Comparison of ENCODE assay signal across 18 cellular contexts in genomic region chr18:53785811-53786210, GRCh38.
DNase-seq lines count a peak whose midpoint lies in the region; ATAC-seq and TF ChIP-seq lines count a peak whose summit lies in the region.
"Had no signal": no experiment of that assay in that cellular context is flagged by ENCODE, and none has a peak within 500 bp of the region (broad histone marks: within the 10 kb centered on the region; RNA-seq: fewer than 3 reads in every experiment).

No MANE protein-coding gene starts in this region.

- no peaks in the 10 kb centered on the region for H3F3A ChIP-seq in GM23338 (replicated peaks; ENCODE audit: low read depth)

- no peak overlapping the region for H3K18ac ChIP-seq in mesendoderm (ENCODE audit: low read length)

- no peak overlapping the region for H4K8ac ChIP-seq in mesendoderm (ENCODE audit: low read depth, low read length)

- H4K20me1 ChIP-seq in GM23338 (replicated peaks; ENCODE audit: insufficient read depth) (no peaks in the 10 kb centered on the region), Karpas-422 (ENCODE audit: insufficient read depth, low read depth, low read length) (no peaks in the 10 kb centered on the region)

- H3K9me3 ChIP-seq in BE2C (no peaks in the 10 kb centered on the region), Karpas-422 (ENCODE audit: low read length) (no peaks in the 10 kb centered on the region)
- H3K9me3 ChIP-seq: A549, HAP-1 had no signal

- no peaks in the 10 kb centered on the region for H3K79me1 ChIP-seq in mesendoderm (ENCODE audit: low read length)

- H3K9me3 Mint-ChIP-seq in GM23338: no peaks in the 10 kb centered on the region
- H3K9me3 Mint-ChIP-seq in activated CD4-positive, alpha-beta memory T cell treated with anti-CD3 and anti-CD28 coated beads for 36 hours: no peaks in the 10 kb centered on the region

- no peaks in the 10 kb centered on the region for H3K4me1 Mint-ChIP-seq in GM23338
- H3K4me1 Mint-ChIP-seq in activated CD4-positive, alpha-beta memory T cell treated with anti-CD3 and anti-CD28 coated beads for 36 hours (ENCODE audit: low read depth): no peaks in the 10 kb centered on the region
- H3K4me1 Mint-ChIP-seq: CD14-positive monocyte had no signal

- no peak overlapping the region for H2AK5ac ChIP-seq in mesendoderm (ENCODE audit: low read length)

- no peak overlapping the region for H4K5ac ChIP-seq in mesendoderm (ENCODE audit: low read length)

- no peak overlapping the region for H3K4ac ChIP-seq in mesendoderm (ENCODE audit: low read depth, low read length)

- H3K56ac ChIP-seq in mesendoderm (ENCODE audit: low read length): no peak overlapping the region

- CTCF ChIA-PET in activated CD4-positive, alpha-beta memory T cell treated with anti-CD3 and anti-CD28 coated beads for 36 hours (lab: Charles Lee): no interaction called here

- no peak overlapping the region for H2BK15ac ChIP-seq in mesendoderm (replicated peaks; ENCODE audit: low read depth)

- H2AFZ ChIP-seq in GM23338 (peak overlapping the region; percentile 3; the same call in 1 of the 2 replicates), Karpas-422 (ENCODE audit: low read length) (no peak overlapping the region)

- POLR2A ChIA-PET in activated CD4-positive, alpha-beta memory T cell treated with anti-CD3 and anti-CD28 coated beads for 36 hours (lab: Charles Lee): no interaction called here

- no peaks in the 10 kb centered on the region for H3K27me3 Mint-ChIP-seq in GM23338 (ENCODE audit: insufficient read depth, low read depth, poor library complexity)
- H3K27me3 Mint-ChIP-seq in activated CD4-positive, alpha-beta memory T cell treated with anti-CD3 and anti-CD28 coated beads for 36 hours: no peaks in the 10 kb centered on the region

- H3K4me1 ChIP-seq in GM23338 (ENCODE audit: insufficient read depth) (no peaks in the 10 kb centered on the region), BE2C (no peaks in the 10 kb centered on the region), Karpas-422 (ENCODE audit: low read length) (no peaks in the 10 kb centered on the region), mesendoderm (ENCODE audit: control insufficient read depth, low read depth, low read length) (no peaks in the 10 kb centered on the region)
- H3K4me1 ChIP-seq: A549, HAP-1 had no signal

- no peak overlapping the region for H2BK120ac ChIP-seq in mesendoderm (ENCODE audit: low read depth, low read length)

- H3K27me3 ChIP-seq in GM23338 (ENCODE audit: insufficient read depth) (no peaks in the 10 kb centered on the region), BE2C (no peaks in the 10 kb centered on the region), Karpas-422 (ENCODE audit: low read length) (no peaks in the 10 kb centered on the region), mesendoderm (ENCODE audit: insufficient read depth, low read length, poor library complexity) (no peaks in the 10 kb centered on the region)

- H3K9ac ChIP-seq in Karpas-422 (ENCODE audit: low read length) (no peak overlapping the region), mesendoderm (ENCODE audit: low read length) (no peak overlapping the region)

- H3K27ac Mint-ChIP-seq in GM23338: no peak overlapping the region
- no peak overlapping the region for H3K27ac Mint-ChIP-seq in activated CD4-positive, alpha-beta memory T cell treated with anti-CD3 and anti-CD28 coated beads for 36 hours
- H3K27ac Mint-ChIP-seq: CD14-positive monocyte; CD8-positive, alpha-beta T cell had no signal

- no peaks in the 10 kb centered on the region for H3K36me3 Mint-ChIP-seq in GM23338 (ENCODE audit: low read depth)
- H3K36me3 Mint-ChIP-seq in activated CD4-positive, alpha-beta memory T cell treated with anti-CD3 and anti-CD28 coated beads for 36 hours: no peaks in the 10 kb centered on the region
- H3K36me3 Mint-ChIP-seq: CD14-positive monocyte; CD8-positive, alpha-beta T cell had no signal

- TF ChIP-seq CTCF in GM23338 (conservative IDR thresholded peaks at IDR 0.05; ENCODE audit: low read depth in 2 of 2): no peak
- TF ChIP-seq CTCF in BE2C (IDR thresholded peaks at IDR 0.05; ENCODE audit: low read depth, low read length): no peak

- H3K27ac ChIP-seq in GM23338 (ENCODE audit: low read depth) (no peak overlapping the region), Karpas-422 (ENCODE audit: low read length) (no peak overlapping the region), mesendoderm (ENCODE audit: low read depth, low read length) (no peak overlapping the region)
- H3K27ac ChIP-seq: A549, HL-60 had no signal

- H3K36me3 ChIP-seq in GM23338 (ENCODE audit: insufficient read depth) (no peaks in the 10 kb centered on the region), BE2C (no peaks in the 10 kb centered on the region), Karpas-422 (ENCODE audit: insufficient read depth, low read length) (no peaks in the 10 kb centered on the region), mesendoderm (ENCODE audit: control insufficient read depth, insufficient read depth, low read length) (no peaks in the 10 kb centered on the region)
- H3K36me3 ChIP-seq: HAP-1 had no signal

- H3K4me3 ChIP-seq in GM23338 (no peak overlapping the region), BE2C (ENCODE audit: low read depth, low read length) (no peak overlapping the region), Karpas-422 (ENCODE audit: low read length) (no peak overlapping the region), mesendoderm (ENCODE audit: low read length) (no peak overlapping the region)
- H3K4me3 ChIP-seq: A549, HAP-1, K562 had no signal

- ATAC-seq in GM23338 (no peak), HG03159 (IDR thresholded peaks at IDR 0.05; ENCODE audit: unreplicated experiment) (peak; percentile 35)
- ATAC-seq: A549; CD8-positive, alpha-beta T cell; K562 had no signal

- H3K9me2 ChIP-seq in GM23338 (ENCODE audit: insufficient read depth) (no peaks in the 10 kb centered on the region), Karpas-422 (replicated peaks; ENCODE audit: insufficient read depth, low read length) (no peaks in the 10 kb centered on the region)

- intact Hi-C loops in activated CD4-positive, alpha-beta memory T cell treated with anti-CD3 and anti-CD28 coated beads for 36 hours (cut with micrococcal nuclease): no loop called here

- DNase-seq in GM23338 (ENCODE audit: low spot score) (no peak), OCI-M1 (lab: John Stamatoyannopoulos, UW) (peak; percentile 56), BE2C (no peak), Karpas-422 (no peak), mesendoderm (no peak)
- no peak for DNase-seq in activated CD4-positive, alpha-beta memory T cell treated with anti-CD3 and anti-CD28 coated beads for 36 hours
- DNase-seq: CD8-positive, alpha-beta T cell; COR-L47; DMS153; DMS79 treated with DMSO at 0.1 percent for 48 hours; EL; Kasumi-1 had no signal

- no peak overlapping the region for H3K4me2 ChIP-seq in GM23338
- no peak overlapping the region for H3K4me2 ChIP-seq in Karpas-422 (ENCODE audit: low read depth, low read length, poor library complexity, severe bottlenecking)
- no peak overlapping the region for H3K4me2 ChIP-seq in mesendoderm (ENCODE audit: low read length)
- H3K4me2 ChIP-seq: A549 had no signal

- no peak overlapping the region for H3K23ac ChIP-seq in mesendoderm (ENCODE audit: low read length)

- H3K4me3 Mint-ChIP-seq in GM23338: no peak overlapping the region
- H3K4me3 Mint-ChIP-seq in activated CD4-positive, alpha-beta memory T cell treated with anti-CD3 and anti-CD28 coated beads for 36 hours: no peak overlapping the region
- H3K4me3 Mint-ChIP-seq: CD14-positive monocyte; CD8-positive, alpha-beta T cell had no signal

- no peak overlapping the region for H2BK5ac ChIP-seq in mesendoderm (ENCODE audit: low read length)

- H3K79me2 ChIP-seq in GM23338 (replicated peaks; ENCODE audit: insufficient read depth): no peaks in the 10 kb centered on the region
- H3K79me2 ChIP-seq in Karpas-422 (ENCODE audit: low read length): no peaks in the 10 kb centered on the region
- no peaks in the 10 kb centered on the region for H3K79me2 ChIP-seq in mesendoderm (ENCODE audit: control insufficient read depth, insufficient read depth, low read length)

TF ChIP-seq in GM23338, 12 proteins besides CTCF, POLR2A, EP300 and RAD21:
- no peak for TF ChIP-seq EZH2 (IDR thresholded peaks at IDR 0.05; ENCODE audit: low read depth, unreplicated experiment)
TF ChIP-seq in GM23338: peak in this region for 0.
